13 cellular contexts compared by ENCODE assay signal in genomic region chr6:78835817-78836216, GRCh38. TPM values are rescaled to one million over a fixed set of nuclear protein-coding genes. Genes with fewer than 3 reads are reported as not detected.
DNase-seq lines count a peak whose midpoint lies in the region; ATAC-seq and TF ChIP-seq lines count a peak whose summit lies in the region.
"Had no signal": no experiment of that assay in that cellular context is flagged by ENCODE, and none has a peak within 500 bp of the region (broad histone marks: within the 10 kb centered on the region; RNA-seq: fewer than 3 reads in every experiment).

No MANE protein-coding gene starts in this region.

- no peaks in the 10 kb centered on the region for H3K27me3 ChIP-seq in A673 (replicated peaks; ENCODE audit: insufficient read depth, low read depth, low read length, poor library complexity)
- no peaks in the 10 kb centered on the region for H3K27me3 ChIP-seq in GM23338 (ENCODE audit: insufficient read depth)

- H2AFZ ChIP-seq in GM23338: no peak overlapping the region

- H3K4me3 Mint-ChIP-seq in activated CD8-positive, alpha-beta memory T cell treated with anti-CD3 and anti-CD28 coated beads, Interleukin-2, amount 10 ng/mL, durations not matched to agents 7 days and 5 days: no peak overlapping the region
- no peak overlapping the region for H3K4me3 Mint-ChIP-seq in GM23338
- H3K4me3 Mint-ChIP-seq: CD4-positive, alpha-beta memory T cell; T-helper 1 cell treated with Interleukin-12 subunit alpha and Interleukin-12 subunit beta and Interleukin-4 antibody, amounts not matched to agents 30 μg/mL and 1 μg/mL, for 36 hours had no signal

- CTCF ChIA-PET in A673 (lab: Charles Lee) (no interaction called here), HEK293 (lab: Yijun Ruan, JAX) (interaction anchor here (0.6 to 1.3 kb wide), 11 partner anchors 11 to 1370 kb away, joined by 3 to 5 read pairs (median 3); no protein-coding TSS in a partner anchor)
- CTCF ChIA-PET in activated CD8-positive, alpha-beta memory T cell treated with anti-CD3 and anti-CD28 coated beads, Interleukin-2, amount 10 ng/mL, durations not matched to agents 7 days and 5 days (lab: Charles Lee): no interaction called here

- no peaks in the 10 kb centered on the region for H3F3A ChIP-seq in GM23338 (replicated peaks; ENCODE audit: low read depth)

- H3K79me2 ChIP-seq in GM23338 (replicated peaks; ENCODE audit: insufficient read depth): no peaks in the 10 kb centered on the region

- H3K36me3 ChIP-seq in A673 (ENCODE audit: insufficient read depth, low read length, poor library complexity, severe bottlenecking): no peaks in the 10 kb centered on the region
- no peaks in the 10 kb centered on the region for H3K36me3 ChIP-seq in HEK293 (ENCODE audit: control insufficient read depth in 2 of 2, insufficient read depth in 1 of 2, low read length in 2 of 2)
- H3K36me3 ChIP-seq in GM23338 (ENCODE audit: insufficient read depth): no peaks in the 10 kb centered on the region
- H3K36me3 ChIP-seq: esophagus squamous epithelium had no signal

- H3K27ac ChIP-seq in A673 (ENCODE audit: low read depth, low read length, poor library complexity, severe bottlenecking) (no peak overlapping the region), HEK293 (ENCODE audit: extremely low read depth, low read depth, low read length) (no peak overlapping the region), GM23338 (ENCODE audit: low read depth) (no peak overlapping the region)
- H3K27ac ChIP-seq: esophagus squamous epithelium had no signal

- H3K9me2 ChIP-seq in GM23338 (ENCODE audit: insufficient read depth): no peaks in the 10 kb centered on the region; the same call in 1 of the 2 replicates

- H3K36me3 Mint-ChIP-seq in activated CD8-positive, alpha-beta memory T cell treated with anti-CD3 and anti-CD28 coated beads, Interleukin-2, amount 10 ng/mL, durations not matched to agents 7 days and 5 days: no peaks in the 10 kb centered on the region
- no peaks in the 10 kb centered on the region for H3K36me3 Mint-ChIP-seq in GM23338 (ENCODE audit: low read depth)
- H3K36me3 Mint-ChIP-seq: CD4-positive, alpha-beta memory T cell had no signal

- peaks cover 12% of the 10 kb centered on the region for H3K27me3 Mint-ChIP-seq in activated CD8-positive, alpha-beta memory T cell treated with anti-CD3 and anti-CD28 coated beads, Interleukin-2, amount 10 ng/mL, durations not matched to agents 7 days and 5 days
- H3K27me3 Mint-ChIP-seq in GM23338 (ENCODE audit: insufficient read depth, low read depth, poor library complexity): no peaks in the 10 kb centered on the region

- POLR2A ChIA-PET in A673 (lab: Charles Lee; ENCODE audit: low non-redundant PET): no interaction called here
- POLR2A ChIA-PET in HEK293 (lab: Yijun Ruan, JAX): no interaction called here

- ATAC-seq in HG03565 (IDR thresholded peaks at IDR 0.05; ENCODE audit: unreplicated experiment): no peak
- ATAC-seq in activated CD8-positive, alpha-beta memory T cell treated with anti-CD3 and anti-CD28 coated beads, Interleukin-2, amount 10 ng/mL, durations not matched to agents 7 days and 5 days: no peak
- no peak for ATAC-seq in GM23338

- DNase-seq in A673 (ENCODE audit: low spot score): peak; percentile 10
- DNase-seq in RPMI7951 (ENCODE audit: low read depth): peak; percentile 17
- peak; percentile 20 for DNase-seq in globus pallidus (ENCODE audit: low spot score)
- DNase-seq in activated CD8-positive, alpha-beta memory T cell treated with anti-CD3 and anti-CD28 coated beads, Interleukin-2, amount 10 ng/mL, durations not matched to agents 7 days and 5 days: no peak
- no peak for DNase-seq in UCSD-AML1 (lab: John Stamatoyannopoulos, UW; ENCODE audit: unreplicated experiment)
- DNase-seq in GM23338 (ENCODE audit: low spot score): no peak
- DNase-seq: activated gamma-delta T cell treated with Interleukin-2 at 50 U/mL for 16 hours; CD4-positive, alpha-beta memory T cell; esophagus squamous epithelium; NCI-H1092 had no signal

- TF ChIP-seq CTCF in A673 (conservative IDR thresholded peaks at IDR 0.05; ENCODE audit: low read depth, low read length) (peak; percentile 30; the same call in 1 of the 2 replicates), HEK293 (tag by site-specific recombination; IDR thresholded peaks at IDR 0.05) (0 out of 2 replicates have a peak, but pooled peaks have one; percentile 9), GM23338 (conservative IDR thresholded peaks at IDR 0.05; ENCODE audit: low read depth in 2 of 2) (no peak; a peak in 2 of 4 replicates)

- H3K4me1 ChIP-seq in A673 (ENCODE audit: insufficient read depth, low read length, poor library complexity, severe bottlenecking): no peaks in the 10 kb centered on the region
- H3K4me1 ChIP-seq in HEK293 (ENCODE audit: control insufficient read depth, insufficient read depth, low read length): no peaks in the 10 kb centered on the region
- H3K4me1 ChIP-seq in GM23338 (ENCODE audit: insufficient read depth): peaks cover 4% of the 10 kb centered on the region
- H3K4me1 ChIP-seq: esophagus squamous epithelium had no signal

- no TSS peak for BruUV-seq in A673 (replicated peaks; lab: Mats Ljungman, UMichigan)

- H3K9me3 ChIP-seq in A673 (ENCODE audit: low read depth, low read length, poor library complexity, severe bottlenecking): no peaks in the 10 kb centered on the region
- H3K9me3 ChIP-seq in HEK293 (ENCODE audit: control insufficient read depth, insufficient read depth, low read depth, low read length): no peaks in the 10 kb centered on the region
- H3K9me3 ChIP-seq: esophagus squamous epithelium had no signal

- no peaks in the 10 kb centered on the region for H3K4me1 Mint-ChIP-seq in activated CD8-positive, alpha-beta memory T cell treated with anti-CD3 and anti-CD28 coated beads, Interleukin-2, amount 10 ng/mL, durations not matched to agents 7 days and 5 days
- H3K4me1 Mint-ChIP-seq in GM23338: peaks cover 1% of the 10 kb centered on the region; the same call in 2 of the 3 replicates
- H3K4me1 Mint-ChIP-seq: CD4-positive, alpha-beta memory T cell had no signal

- H3K9me3 Mint-ChIP-seq in activated CD8-positive, alpha-beta memory T cell treated with anti-CD3 and anti-CD28 coated beads, Interleukin-2, amount 10 ng/mL, durations not matched to agents 7 days and 5 days (ENCODE audit: low read depth): no peaks in the 10 kb centered on the region
- H3K9me3 Mint-ChIP-seq in GM23338: no peaks in the 10 kb centered on the region
- H3K9me3 Mint-ChIP-seq: T-helper 1 cell treated with Interleukin-12 subunit alpha and Interleukin-12 subunit beta and Interleukin-4 antibody, amounts not matched to agents 30 μg/mL and 1 μg/mL, for 36 hours had no signal

- no peak overlapping the region for H3K4me2 ChIP-seq in GM23338

- no peak overlapping the region for H3K27ac Mint-ChIP-seq in activated CD8-positive, alpha-beta memory T cell treated with anti-CD3 and anti-CD28 coated beads, Interleukin-2, amount 10 ng/mL, durations not matched to agents 7 days and 5 days
- no peak overlapping the region for H3K27ac Mint-ChIP-seq in GM23338
- H3K27ac Mint-ChIP-seq: CD4-positive, alpha-beta memory T cell; T-helper 1 cell treated with Interleukin-12 subunit alpha and Interleukin-12 subunit beta and Interleukin-4 antibody, amounts not matched to agents 30 μg/mL and 1 μg/mL, for 36 hours had no signal

- intact Hi-C loops in A673 (cut with micrococcal nuclease; ENCODE audit: unreplicated experiment): no loop called here

- H3K4me3 ChIP-seq in A673 (ENCODE audit: low read depth, low read length, poor library complexity, severe bottlenecking): no peak overlapping the region
- H3K4me3 ChIP-seq in HEK293 (ENCODE audit: low read depth, low read length): no peak overlapping the region
- H3K4me3 ChIP-seq in GM23338: no peak overlapping the region
- H3K4me3 ChIP-seq: esophagus squamous epithelium had no signal

- H4K20me1 ChIP-seq in GM23338 (replicated peaks; ENCODE audit: insufficient read depth): no peaks in the 10 kb centered on the region

TF ChIP-seq in HEK293, 187 proteins besides CTCF, POLR2A, EP300 and RAD21 (continues in another document):
- TF ChIP-seq ZNF654 (tag by site-specific recombination; IDR thresholded peaks at IDR 0.05; ENCODE audit: low read depth) (peak; percentile 16; the same call in 1 of the 2 replicates), ZNF549 (tag by site-specific recombination; IDR thresholded peaks at IDR 0.05) (no peak), ZNF133 (tag by site-specific recombination; IDR thresholded peaks at IDR 0.05) (no peak), IKZF3 (tag by site-specific recombination; IDR thresholded peaks at IDR 0.05) (no peak)

TF ChIP-seq in GM23338, 12 proteins besides CTCF, POLR2A, EP300 and RAD21 (continues in another document):
- no peak for TF ChIP-seq NANOG (IDR thresholded peaks at IDR 0.05; ENCODE audit: borderline replicate concordance)
- no peak for TF ChIP-seq JUNB (IDR thresholded peaks at IDR 0.05; ENCODE audit: unreplicated experiment)
- no peak for TF ChIP-seq POLR2AphosphoS5 (IDR thresholded peaks at IDR 0.05; ENCODE audit: low read depth)

RNA-seq across cellular contexts. Expression of gene IRAK1BP1, which starts 31.5 kb away (rescaled TPM):
- total RNA-seq in A673 (2021): 6.2 and 6.6 TPM in 2 replicates
- total RNA-seq in RPMI7951 (2014; rRNA removed; shearing (Covaris generic)): 5.3 and 5.4 TPM in 2 replicates
- 1 to 10 TPM; 2.6 to 3.0 TPM for total RNA-seq in activated CD8-positive, alpha-beta memory T cell treated with anti-CD3 and anti-CD28 coated beads, Interleukin-2, amount 10 ng/mL, durations not matched to agents 7 days and 5 days
- 9.2 and 12.8 TPM in 2 replicates for total RNA-seq in GM23338 (2014; rRNA removed; shearing (Covaris generic))
- 11.7 and 13.5 TPM in 2 replicates for polyA plus RNA-seq in GM23338 (2016; fragmentation: Nextera tagmentation; extraction: Ambion mirVana)

Comparison
In these comparisons a context has a peak if more than half of its experiments do, and no peak if none do; other contexts are left out.
1. DNase-seq: peak in A673 (single experiment), RPMI7951 (single experiment) and globus pallidus (single experiment); none in activated CD8-positive, alpha-beta memory T cell treated with anti-CD3 and anti-CD28 coated beads, Interleukin-2, amount 10 ng/mL, durations not matched to agents 7 days and 5 days (single experiment), UCSD-AML1 (single experiment) and GM23338 (single experiment).
2. CTCF ChIP-seq: peak in A673 (single experiment) and HEK293 (single experiment); none in GM23338 (0 of 2).